In the genomic region with DNA sequence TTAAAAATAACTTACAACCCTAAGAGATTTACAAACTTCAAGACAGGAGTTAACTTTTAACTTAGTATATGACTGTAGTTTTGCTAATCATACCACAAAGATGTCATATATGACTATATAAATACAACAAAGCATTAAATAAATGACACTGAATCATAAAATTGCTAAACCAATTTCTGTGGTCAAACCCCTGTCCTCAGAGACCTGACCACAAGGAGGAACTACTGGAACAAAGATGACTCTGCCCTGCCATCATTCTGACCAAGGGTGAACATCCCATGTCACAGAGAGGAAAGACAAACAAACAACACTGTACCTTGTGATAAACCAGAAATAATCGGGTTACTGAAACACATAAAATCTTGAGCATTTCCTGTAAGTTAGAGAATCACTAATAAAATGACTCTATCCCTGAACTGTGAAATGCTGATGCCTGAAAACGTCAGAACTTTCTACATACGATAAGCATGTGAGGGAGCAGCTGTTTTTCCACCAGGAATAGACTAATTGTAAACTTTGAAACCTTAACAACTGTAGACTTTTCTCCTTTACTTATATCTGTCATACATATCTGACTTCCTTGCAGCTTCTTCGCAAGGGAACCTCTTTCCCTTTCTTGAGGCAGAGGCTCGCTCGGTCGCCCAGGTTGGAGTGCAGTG, we compare ENCODE assay signal across 8 cellular contexts. TPM values are rescaled to one million over a fixed set of nuclear protein-coding genes. Genes with fewer than 3 reads are reported as not detected.
DNase-seq lines count a peak whose midpoint lies in the region; ATAC-seq and TF ChIP-seq lines count a peak whose summit lies in the region.

No MANE protein-coding gene starts in this region.

- peak; percentile 16 for TF ChIP-seq CTCF in GM13976 (IDR thresholded peaks at IDR 0.05; ENCODE audit: borderline replicate concordance, control extremely low read depth, extremely low read depth, insufficient read depth, missing control alignments)

- peak; percentile 81 for ATAC-seq in GM21723 (IDR thresholded peaks at IDR 0.05; ENCODE audit: unreplicated experiment)

- peak; percentile 47 for DNase-seq in GM13976 (ENCODE audit: low spot score)
- DNase-seq in LHCN-M2 (ENCODE audit: low read depth): peak; percentile 97
- DNase-seq in fibroblast of peridontal ligament (ENCODE audit: extremely low read depth): peak; percentile 87
- DNase-seq in dermis blood vessel endothelial cell: no peak
- no peak for DNase-seq in midbrain (lab: John Stamatoyannopoulos, UW)
- DNase-seq in NCI-H2171 (lab: John Stamatoyannopoulos, UW): no peak
- DNase-seq in NAMALWA (ENCODE audit: low spot score): no peak

- in situ Hi-C loops in GM13976 (cut with MboI; ENCODE audit: low sequenced_read_pairs, unreplicated experiment): no loop called here

RNA-seq across cellular contexts. Expression of a gene that starts 47.9 kb away (rescaled TPM):
- total RNA-seq in LHCN-M2 (2014; rRNA removed) (10.0 and 10.6 TPM in 2 replicates), dermis blood vessel endothelial cell (10.3 and 16.3 TPM in 2 replicates)
- 13.4 TPM for polyA plus RNA-seq in LHCN-M2 (2012)

Comparison
In these comparisons a context has a peak if more than half of its experiments do, and no peak if none do; other contexts are left out.
1. DNase-seq: peak in GM13976 (single experiment), LHCN-M2 (single experiment) and fibroblast of peridontal ligament (single experiment); none in dermis blood vessel endothelial cell (single experiment), midbrain (single experiment), NCI-H2171 (single experiment) and NAMALWA (single experiment).